8 cellular contexts compared by ENCODE assay signal in the genomic region with DNA sequence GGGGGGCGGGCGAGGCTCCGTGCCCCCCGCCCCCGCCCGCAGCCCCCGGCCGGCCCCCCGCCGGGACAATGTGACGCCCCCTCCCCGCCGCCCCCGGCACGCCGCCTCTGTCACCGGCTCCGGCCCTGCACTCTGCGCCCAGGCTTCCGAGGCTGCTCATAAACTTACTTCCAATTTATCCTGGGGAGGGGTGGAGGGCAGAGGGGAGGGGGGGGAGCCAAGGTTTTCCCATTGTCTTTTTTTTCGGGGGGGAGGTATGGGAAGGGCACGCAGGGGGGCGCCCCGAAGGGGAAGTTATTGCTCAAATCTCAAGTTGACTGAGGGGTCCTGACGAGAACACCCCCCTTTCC. TPM values are rescaled to one million over a fixed set of nuclear protein-coding genes. Genes with fewer than 3 reads are reported as not detected.
DNase-seq lines count a peak whose midpoint lies in the region; ATAC-seq and TF ChIP-seq lines count a peak whose summit lies in the region.

No MANE protein-coding gene starts in this region.

- peaks cover 45 to 51% (median 50%) of the 10 kb centered on the region in 4 donors for H3K4me1 ChIP-seq in esophagus muscularis mucosa
- H3K4me1 ChIP-seq in neuron (ENCODE audit: insufficient read depth, low read length): peaks cover 32% of the 10 kb centered on the region

- H3K9me3 ChIP-seq in esophagus muscularis mucosa (no peaks in the 10 kb centered on the region), neuron (ENCODE audit: low read length) (no peaks in the 10 kb centered on the region)

- ATAC-seq in GM21515 (IDR thresholded peaks at IDR 0.05; ENCODE audit: unreplicated experiment): no peak

- 0% methylated on average over 15 of the region's 25 CpGs for WGBS in esophagus muscularis mucosa

- TF ChIP-seq EP300 in esophagus muscularis mucosa (IDR thresholded peaks at IDR 0.05): no peak

- no peaks in the 10 kb centered on the region for H3K36me3 ChIP-seq in esophagus muscularis mucosa
- no peaks in the 10 kb centered on the region for H3K36me3 ChIP-seq in neuron (ENCODE audit: insufficient read depth, low read length)

- no peak overlapping the region for H2AFZ ChIP-seq in neuron (ENCODE audit: low read depth, low read length)

- CTCF ChIA-PET in HEK293T (lab: Yijun Ruan, JAX): interaction anchor here (0.7 to 1.1 kb wide), 2 partner anchors 18 to 114 kb away, joined by 3 to 5 read pairs; no protein-coding TSS in a partner anchor

- H3K4me3 ChIP-seq in WI38 (ENCODE audit: low read depth, low read length) (peak overlapping the region; percentile 82), esophagus muscularis mucosa (peak overlapping the region; percentile 83 to 94 (median 90)), neuron (ENCODE audit: low read length) (peak overlapping the region; percentile 57)

- no peak for TF ChIP-seq CTCF in WI38 (IDR thresholded peaks at IDR 0.05; ENCODE audit: low read depth, low read length)
- no peak for TF ChIP-seq CTCF in esophagus muscularis mucosa (IDR thresholded peaks at IDR 0.05)

- H3K27me3 ChIP-seq in esophagus muscularis mucosa (no peaks in the 10 kb centered on the region), neuron (ENCODE audit: insufficient read depth, low read length) (no peaks in the 10 kb centered on the region)

- DNase-seq in NCI-H1417 (lab: John Stamatoyannopoulos, UW) (peak in 2 of 3 experiments; percentile 60 to 74), NCI-H1417 treated with DMSO at 0.1 percent for 48 hours (lab: John Stamatoyannopoulos, UW) (no peak), esophagus muscularis mucosa (ENCODE audit: extremely low spot score) (no peak), kidney tubule cell (ENCODE audit: low spot score) (no peak), HEK293T (ENCODE audit: extremely low spot score) (no peak)

- no peak for TF ChIP-seq POLR2A in esophagus muscularis mucosa (IDR thresholded peaks at IDR 0.05; ENCODE audit: low read depth)

- intact Hi-C loops in esophagus muscularis mucosa (cut with DNase I): loop anchor here (2.0 to 10.0 kb wide), 2 partner anchors 118 to 184 kb away; no protein-coding TSS in a partner anchor

- peak overlapping the region; percentile 90 to 95 (median 94) for H3K27ac ChIP-seq in esophagus muscularis mucosa (replicated peaks in 1 of 4)

- POLR2A ChIA-PET in HEK293T (lab: Yijun Ruan, JAX): interaction anchor here (0.8 to 1.7 kb wide), 5 partner anchors 14 to 137 kb away, joined by 3 to 13 read pairs (median 6); no protein-coding TSS in a partner anchor

TF ChIP-seq in HEK293T, 16 proteins besides CTCF, POLR2A, EP300 and RAD21:
- TF ChIP-seq LEF1 (IDR thresholded peaks at IDR 0.05; ENCODE audit: borderline replicate concordance) (no peak), SUZ12 (IDR thresholded peaks at IDR 0.05) (no peak), FOXA1 (IDR thresholded peaks at IDR 0.05) (no peak), BHLHE40 (IDR thresholded peaks at IDR 0.05; ENCODE audit: borderline replicate concordance) (no peak)

RNA-seq across cellular contexts. Expression of a gene that starts 0.9 kb away (rescaled TPM):
- 10 to 100 TPM; 31.8 to 47.8 (median 36.1) TPM for total RNA-seq in esophagus muscularis mucosa

Comparison
In these comparisons a context has a peak if more than half of its experiments do, and no peak if none do; other contexts are left out.
1. DNase-seq: peak in NCI-H1417 (2 of 3); none in NCI-H1417 treated with DMSO at 0.1 percent for 48 hours (single experiment), esophagus muscularis mucosa (single experiment), kidney tubule cell (single experiment) and HEK293T (single experiment).
2. Peak in every context shown above with its lines, with median percentiles within 50 percentile points of each other: H3K4me3 ChIP-seq.